Comparison of ENCODE assay signal across 8 cellular contexts in genomic region chr16:4517812-4518211, GRCh38. TPM values are rescaled to one million over a fixed set of nuclear protein-coding genes. Genes with fewer than 3 reads are reported as not detected.
DNase-seq lines count a peak whose midpoint lies in the region; ATAC-seq and TF ChIP-seq lines count a peak whose summit lies in the region.

No MANE protein-coding gene starts in this region.

- CTCF ChIA-PET in activated CD4-positive, alpha-beta T cell treated with anti-CD3 and anti-CD28 coated beads, Interleukin-2, amount 10 ng/mL, durations not matched to agents 7 days and 5 days (lab: Charles Lee): interaction anchor here (0.8 to 1.5 kb wide), 5 partner anchors 10 to 30 kb away, joined by 3 read pairs; no protein-coding TSS in a partner anchor

- no peak for DNase-seq in activated CD4-positive, alpha-beta T cell treated with anti-CD3 and anti-CD28 coated beads, Interleukin-2, amount 10 ng/mL, durations not matched to agents 7 days and 5 days
- no peak for DNase-seq in activated CD4-positive, alpha-beta T cell treated with anti-CD3 and anti-CD28 coated beads for 4 hours
- DNase-seq in NCI-H526 treated with DMSO at 0.1 percent for 48 hours (lab: John Stamatoyannopoulos, UW) (peak; percentile 1), natural killer cell (no peak), activated gamma-delta T cell treated with Interleukin-2 at 50 U/mL for 16 hours (no peak), coronary artery (ENCODE audit: low spot score) (no peak)

- peaks cover 42% of the 10 kb centered on the region for H3K4me1 Mint-ChIP-seq in activated CD4-positive, alpha-beta T cell treated with anti-CD3 and anti-CD28 coated beads, Interleukin-2, amount 10 ng/mL, durations not matched to agents 7 days and 5 days
- H3K4me1 Mint-ChIP-seq in natural killer cell: peaks cover 36 to 40% of the 10 kb centered on the region in 2 donors

- H3K27ac Mint-ChIP-seq in activated CD4-positive, alpha-beta T cell treated with anti-CD3 and anti-CD28 coated beads, Interleukin-2, amount 10 ng/mL, durations not matched to agents 7 days and 5 days: peak overlapping the region; percentile 26
- peak overlapping the region; percentile 73 to 93 for H3K27ac Mint-ChIP-seq in natural killer cell

- intact Hi-C loops in natural killer cell (cut with micrococcal nuclease): no loop called here

- TF ChIP-seq CTCF in natural killer cell (IDR thresholded peaks at IDR 0.05): no peak
- no peak for TF ChIP-seq CTCF in coronary artery (IDR thresholded peaks at IDR 0.05)

- no peaks in the 10 kb centered on the region for H3K27me3 Mint-ChIP-seq in activated CD4-positive, alpha-beta T cell treated with anti-CD3 and anti-CD28 coated beads, Interleukin-2, amount 10 ng/mL, durations not matched to agents 7 days and 5 days
- H3K27me3 Mint-ChIP-seq in natural killer cell (ENCODE audit: low read depth in 2 of 2): no peaks in the 10 kb centered on the region

- peak overlapping the region; percentile 23 for H3K27ac ChIP-seq in cingulate gyrus (ENCODE audit: low read depth, low read length)
- H3K27ac ChIP-seq in coronary artery: no peak overlapping the region

- no peak overlapping the region for H3K4me3 Mint-ChIP-seq in activated CD4-positive, alpha-beta T cell treated with anti-CD3 and anti-CD28 coated beads, Interleukin-2, amount 10 ng/mL, durations not matched to agents 7 days and 5 days
- no peak overlapping the region for H3K4me3 Mint-ChIP-seq in natural killer cell

- POLR2A ChIA-PET in activated CD4-positive, alpha-beta T cell treated with anti-CD3 and anti-CD28 coated beads, Interleukin-2, amount 10 ng/mL, durations not matched to agents 7 days and 5 days (lab: Charles Lee): no interaction called here

- H3K4me3 ChIP-seq in coronary artery: no peak overlapping the region

- H3K36me3 Mint-ChIP-seq in activated CD4-positive, alpha-beta T cell treated with anti-CD3 and anti-CD28 coated beads, Interleukin-2, amount 10 ng/mL, durations not matched to agents 7 days and 5 days (ENCODE audit: low read depth): peaks cover 5% of the 10 kb centered on the region
- H3K36me3 Mint-ChIP-seq in natural killer cell: no peaks in the 10 kb centered on the region

- ATAC-seq in natural killer cell (no peak), HG03439 (IDR thresholded peaks at IDR 0.05; ENCODE audit: unreplicated experiment) (no peak)

- no peaks in the 10 kb centered on the region for H3K9me3 Mint-ChIP-seq in activated CD4-positive, alpha-beta T cell treated with anti-CD3 and anti-CD28 coated beads, Interleukin-2, amount 10 ng/mL, durations not matched to agents 7 days and 5 days
- no peaks in the 10 kb centered on the region for H3K9me3 Mint-ChIP-seq in natural killer cell

RNA-seq across cellular contexts. Expression of gene CDIP1, which starts 20.8 kb away (rescaled TPM):
- 10 to 100 TPM; 44.2 to 45.2 TPM for total RNA-seq in activated CD4-positive, alpha-beta T cell treated with anti-CD3 and anti-CD28 coated beads, Interleukin-2, amount 10 ng/mL, durations not matched to agents 7 days and 5 days
- 10 to 100 TPM; 35.2 to 49.2 (median 37.9) TPM for total RNA-seq in natural killer cell

RNA-seq across cellular contexts. Expression of gene C16orf96, which starts 38.3 kb away (rescaled TPM):
- total RNA-seq in activated CD4-positive, alpha-beta T cell treated with anti-CD3 and anti-CD28 coated beads, Interleukin-2, amount 10 ng/mL, durations not matched to agents 7 days and 5 days: under 1 TPM; 0.21 to 0.22 TPM
- under 1 TPM; 0.35 to 0.61 (median 0.43) TPM for total RNA-seq in natural killer cell

RNA-seq across cellular contexts. Expression of gene HMOX2, which starts 41.6 kb away (rescaled TPM):
- total RNA-seq in activated CD4-positive, alpha-beta T cell treated with anti-CD3 and anti-CD28 coated beads, Interleukin-2, amount 10 ng/mL, durations not matched to agents 7 days and 5 days: 100 to 1,000 TPM in 1 of 2 experiments, 10 to 100 TPM in 1; 86.3 to 107 TPM
- total RNA-seq in natural killer cell: 100 to 1,000 TPM in 1 of 3 donors, 10 to 100 TPM in 2; 66.0 to 104 (median 77.3) TPM

RNA-seq across cellular contexts. Expression of gene NMRAL1, which starts 43.4 kb away (rescaled TPM):
- total RNA-seq in activated CD4-positive, alpha-beta T cell treated with anti-CD3 and anti-CD28 coated beads, Interleukin-2, amount 10 ng/mL, durations not matched to agents 7 days and 5 days: 10 to 100 TPM; 34.0 to 35.9 TPM
- 10 to 100 TPM; 66.6 to 71.2 (median 69.8) TPM for total RNA-seq in natural killer cell
